22 cellular contexts compared by ENCODE assay signal in genomic region chr18:6606411-6607085, GRCh38.
"Had no signal": no experiment of that assay in that cellular context is flagged by ENCODE, and none has a peak within 500 bp of the region (broad histone marks: within the 10 kb centered on the region; RNA-seq: fewer than 3 reads in every experiment).

No MANE protein-coding gene starts in this region.

- H3K9me3 Mint-ChIP-seq: activated CD4-positive, alpha-beta memory T cell treated with anti-CD3 and anti-CD28 coated beads for 36 hours; activated naive CD8-positive, alpha-beta T cell treated with anti-CD3 and anti-CD28 coated beads for 36 hours had no signal

- H3K9me3 ChIP-seq: esophagus muscularis mucosa, pancreas, right lobe of liver, stomach, suprapubic skin, transverse colon, uterus had no signal

- H3K4me3 Mint-ChIP-seq: activated CD4-positive, alpha-beta memory T cell treated with anti-CD3 and anti-CD28 coated beads for 36 hours; activated naive CD8-positive, alpha-beta T cell treated with anti-CD3 and anti-CD28 coated beads for 36 hours; natural killer cell treated with Interleukin-12 subunit alpha and Interleukin-12 subunit beta and Interleukin-15 and Interleukin-18, amount 100 ng/mL, for 72 hours; stimulated activated effector memory CD8-positive, alpha-beta T cell treated with anti-CD3 and anti-CD28 coated beads, Interleukin-12 subunit alpha, Interleukin-12 subunit beta, amount 100 ng/mL, for 72 hours; T-helper 2 cell treated with Interferon-gamma antibody and Interleukin-4, amounts not matched to agents 5 μg/mL and 100 μg/mL, for 36 hours had no signal

- H3K36me3 ChIP-seq: esophagus muscularis mucosa, pancreas, right lobe of liver, stomach, suprapubic skin, transverse colon, uterus had no signal

- H3K27ac Mint-ChIP-seq: activated CD4-positive, alpha-beta memory T cell treated with anti-CD3 and anti-CD28 coated beads for 36 hours; activated naive CD8-positive, alpha-beta T cell treated with anti-CD3 and anti-CD28 coated beads for 36 hours; natural killer cell treated with Interleukin-12 subunit alpha and Interleukin-12 subunit beta and Interleukin-15 and Interleukin-18, amount 100 ng/mL, for 72 hours; stimulated activated effector memory CD8-positive, alpha-beta T cell treated with anti-CD3 and anti-CD28 coated beads, Interleukin-12 subunit alpha, Interleukin-12 subunit beta, amount 100 ng/mL, for 72 hours; T-helper 2 cell treated with Interferon-gamma antibody and Interleukin-4, amounts not matched to agents 5 μg/mL and 100 μg/mL, for 36 hours had no signal

- H3K27me3 Mint-ChIP-seq: activated CD4-positive, alpha-beta memory T cell treated with anti-CD3 and anti-CD28 coated beads for 36 hours; activated naive CD8-positive, alpha-beta T cell treated with anti-CD3 and anti-CD28 coated beads for 36 hours; natural killer cell treated with Interleukin-12 subunit alpha and Interleukin-12 subunit beta and Interleukin-15 and Interleukin-18, amount 100 ng/mL, for 72 hours had no signal

- H3K27me3 ChIP-seq: esophagus muscularis mucosa, hepatocyte, pancreas, right lobe of liver, stomach, suprapubic skin, transverse colon, uterus had no signal

- ATAC-seq: left cardiac atrium; natural killer cell treated with Interleukin-12 subunit alpha and Interleukin-12 subunit beta and Interleukin-15 and Interleukin-18, amount 100 ng/mL, for 72 hours; right lobe of liver; stimulated activated effector memory CD8-positive, alpha-beta T cell treated with anti-CD3 and anti-CD28 coated beads, Interleukin-12 subunit alpha, Interleukin-12 subunit beta, amount 100 ng/mL, for 72 hours had no signal

- DNase-seq: activated CD4-positive, alpha-beta memory T cell treated with anti-CD3 and anti-CD28 coated beads for 36 hours; activated CD4-positive, alpha-beta T cell treated with anti-CD3 and anti-CD28 coated beads for 48 hours; activated naive CD4-positive, alpha-beta T cell treated with Interleukin-2 at 50 U/mL for 16 hours; activated naive CD8-positive, alpha-beta T cell treated with anti-CD3 and anti-CD28 coated beads for 36 hours; activated T-cell treated with anti-CD3 and anti-CD28 coated beads, Interleukin-2, amount 50 U/mL, for 48 hours; central memory CD4-positive, alpha-beta T cell; effector memory CD4-positive, alpha-beta T cell; glutamatergic neuron; left cardiac atrium; right lobe of liver; stimulated activated CD4-positive, alpha-beta T cell treated with anti-CD3 and anti-CD28 coated beads, Interleukin-1b, Interleukin-23, amount 100 ng/mL, for 48 hours; stomach; transverse colon; uterus had no signal

- H3K36me3 Mint-ChIP-seq: activated CD4-positive, alpha-beta memory T cell treated with anti-CD3 and anti-CD28 coated beads for 36 hours; activated naive CD8-positive, alpha-beta T cell treated with anti-CD3 and anti-CD28 coated beads for 36 hours; natural killer cell treated with Interleukin-12 subunit alpha and Interleukin-12 subunit beta and Interleukin-15 and Interleukin-18, amount 100 ng/mL, for 72 hours; stimulated activated effector memory CD8-positive, alpha-beta T cell treated with anti-CD3 and anti-CD28 coated beads, Interleukin-12 subunit alpha, Interleukin-12 subunit beta, amount 100 ng/mL, for 72 hours had no signal

- H3K27ac ChIP-seq: esophagus muscularis mucosa, right lobe of liver, suprapubic skin, uterus had no signal

- H3K4me3 ChIP-seq: esophagus muscularis mucosa, hepatocyte, pancreas, right lobe of liver, skin epidermis, stomach, suprapubic skin, transverse colon, uterus had no signal

- H3K4me1 ChIP-seq: pancreas, right lobe of liver, transverse colon, uterus had no signal

- H3K4me1 Mint-ChIP-seq: activated naive CD8-positive, alpha-beta T cell treated with anti-CD3 and anti-CD28 coated beads for 36 hours; stimulated activated effector memory CD8-positive, alpha-beta T cell treated with anti-CD3 and anti-CD28 coated beads, Interleukin-12 subunit alpha, Interleukin-12 subunit beta, amount 100 ng/mL, for 72 hours had no signal
